10 cellular contexts compared by ENCODE assay signal in the genomic region with DNA sequence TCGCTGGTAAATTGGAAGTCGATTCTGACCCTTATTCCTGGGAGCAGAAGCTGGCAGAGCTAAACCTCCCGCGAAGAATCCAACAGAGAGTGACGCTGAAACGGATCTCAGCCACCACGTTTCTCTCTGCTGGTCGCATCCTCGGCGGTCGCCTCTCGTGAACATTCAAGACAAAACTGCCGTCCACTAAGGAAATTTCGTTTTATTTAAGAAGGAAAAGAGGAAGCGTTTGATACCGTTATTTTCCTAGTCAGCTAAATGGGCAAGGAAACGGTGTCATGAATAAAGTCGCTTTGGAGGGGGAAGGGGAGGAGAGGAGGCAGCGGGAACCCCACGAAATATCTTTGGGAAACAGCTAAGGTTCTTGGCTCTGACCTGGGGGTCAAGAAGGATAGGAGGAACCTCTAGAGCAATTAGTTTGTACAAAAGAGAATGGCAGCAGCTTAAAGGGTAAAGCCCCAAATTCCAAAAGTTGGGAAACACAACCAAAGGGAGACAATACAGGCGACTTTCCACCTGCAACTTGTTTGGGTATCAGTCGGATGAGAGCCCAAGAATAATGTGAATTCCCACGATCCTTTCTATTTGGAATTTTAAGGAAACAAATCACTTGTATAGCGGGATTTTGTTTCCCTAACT. TPM values are rescaled to one million over a fixed set of nuclear protein-coding genes. Genes with fewer than 3 reads are reported as not detected.
A peak's percentile ranks its signal among the peaks of the same experiment; 100 is the strongest.
DNase-seq lines count a peak whose midpoint lies in the region; ATAC-seq and TF ChIP-seq lines count a peak whose summit lies in the region.
"Had no signal": no experiment of that assay in that cellular context is flagged by ENCODE, and none has a peak within 500 bp of the region (broad histone marks: within the 10 kb centered on the region; RNA-seq: fewer than 3 reads in every experiment).

No MANE protein-coding gene starts in this region.

- peaks cover 95% of the 10 kb centered on the region for H3K27me3 ChIP-seq in iPS-15b (ENCODE audit: control insufficient read depth, insufficient read depth, low read length)

- H3K9ac ChIP-seq in iPS-15b (ENCODE audit: low read depth, low read length), result no peak overlapping the region

- peak overlapping the region; percentile 45 for H3K4me3 Mint-ChIP-seq in stimulated activated naive CD8-positive, alpha-beta T cell treated with anti-CD3 and anti-CD28 coated beads, Interleukin-15, Interleukin-2, amounts not matched to agents 100 ng/mL and 50 ng/mL, for 24 hours
- peak overlapping the region; percentile 46 to 68 for H3K4me3 Mint-ChIP-seq in activated T-cell treated with anti-CD3 and anti-CD28 coated beads, Interleukin-2, amount 50 U/mL, for 72 hours

- DNase-seq in stimulated activated naive CD8-positive, alpha-beta T cell treated with anti-CD3 and anti-CD28 coated beads, Interleukin-15, Interleukin-2, amounts not matched to agents 100 U/mL and 50 U/mL, for 24 hours, result no peak
- DNase-seq in activated T-cell treated with anti-CD3 and anti-CD28 coated beads, Interleukin-2, amount 50 U/mL, for 72 hours, result no peak
- DNase-seq in omental fat pad (ENCODE audit: low spot score), result no peak
- DNase-seq: NCI-H2227 treated with DMSO at 0.1 percent for 48 hours had no signal

- H3K36me3 ChIP-seq in iPS-15b (ENCODE audit: control insufficient read depth, insufficient read depth, low read length), result no peaks in the 10 kb centered on the region

- H3K4me3 ChIP-seq in iPS-15b (ENCODE audit: low read depth, low read length), result peak overlapping the region; percentile 42

- peaks cover 28% of the 10 kb centered on the region for H3K4me1 ChIP-seq in iPS-15b (ENCODE audit: control insufficient read depth, insufficient read depth, low read length)

- H3K36me3 Mint-ChIP-seq in stimulated activated naive CD8-positive, alpha-beta T cell treated with anti-CD3 and anti-CD28 coated beads, Interleukin-15, Interleukin-2, amounts not matched to agents 100 ng/mL and 50 ng/mL, for 24 hours (ENCODE audit: low read depth), result peaks cover 3% of the 10 kb centered on the region
- H3K36me3 Mint-ChIP-seq in activated T-cell treated with anti-CD3 and anti-CD28 coated beads, Interleukin-2, amount 50 U/mL, for 72 hours (ENCODE audit: insufficient read depth in 2 of 2), result peaks cover 0 to 1% of the 10 kb centered on the region in 2 donors

- peaks cover 34% of the 10 kb centered on the region for H3K4me1 Mint-ChIP-seq in stimulated activated naive CD8-positive, alpha-beta T cell treated with anti-CD3 and anti-CD28 coated beads, Interleukin-15, Interleukin-2, amounts not matched to agents 100 ng/mL and 50 ng/mL, for 24 hours (ENCODE audit: low read depth)
- peaks cover 34% of the 10 kb centered on the region for H3K4me1 Mint-ChIP-seq in activated T-cell treated with anti-CD3 and anti-CD28 coated beads, Interleukin-2, amount 50 U/mL, for 72 hours (ENCODE audit: low read depth)

- no peaks in the 10 kb centered on the region for H3K9me3 Mint-ChIP-seq in stimulated activated naive CD8-positive, alpha-beta T cell treated with anti-CD3 and anti-CD28 coated beads, Interleukin-15, Interleukin-2, amounts not matched to agents 100 ng/mL and 50 ng/mL, for 24 hours
- H3K9me3 Mint-ChIP-seq in activated T-cell treated with anti-CD3 and anti-CD28 coated beads, Interleukin-2, amount 50 U/mL, for 72 hours, result no peaks in the 10 kb centered on the region

- H3K27ac Mint-ChIP-seq in stimulated activated naive CD8-positive, alpha-beta T cell treated with anti-CD3 and anti-CD28 coated beads, Interleukin-15, Interleukin-2, amounts not matched to agents 100 ng/mL and 50 ng/mL, for 24 hours, result peak overlapping the region; percentile 45
- H3K27ac Mint-ChIP-seq in activated T-cell treated with anti-CD3 and anti-CD28 coated beads, Interleukin-2, amount 50 U/mL, for 72 hours, result peak overlapping the region; percentile 28

- no peak for ATAC-seq in stimulated activated naive CD8-positive, alpha-beta T cell treated with anti-CD3 and anti-CD28 coated beads, Interleukin-15, Interleukin-2, amounts not matched to agents 100 U/mL and 50 U/mL, for 24 hours
- ATAC-seq in activated T-cell treated with anti-CD3 and anti-CD28 coated beads, Interleukin-2, amount 50 U/mL, for 72 hours (replicated peaks in 1 of 2), result no peak
- ATAC-seq in GM18505 (IDR thresholded peaks at IDR 0.05; ENCODE audit: unreplicated experiment) (no peak), omental fat pad (ENCODE audit: low FRiP score) (no peak), HG03280 (IDR thresholded peaks at IDR 0.05; ENCODE audit: unreplicated experiment) (no peak)
- ATAC-seq: right cardiac atrium had no signal

- peaks cover 83% of the 10 kb centered on the region for H3K27me3 Mint-ChIP-seq in stimulated activated naive CD8-positive, alpha-beta T cell treated with anti-CD3 and anti-CD28 coated beads, Interleukin-15, Interleukin-2, amounts not matched to agents 100 ng/mL and 50 ng/mL, for 24 hours
- peaks cover 87% of the 10 kb centered on the region for H3K27me3 Mint-ChIP-seq in activated T-cell treated with anti-CD3 and anti-CD28 coated beads, Interleukin-2, amount 50 U/mL, for 72 hours (ENCODE audit: low read depth)

- TF ChIP-seq CTCF in omental fat pad (IDR thresholded peaks at IDR 0.05), result no peak

- no peaks in the 10 kb centered on the region for H3K9me3 ChIP-seq in iPS-15b (ENCODE audit: control insufficient read depth, insufficient read depth, low read length)

- no peak for TF ChIP-seq POLR2A in GM18505 (IDR thresholded peaks at IDR 0.05; ENCODE audit: borderline replicate concordance, extremely low read depth, insufficient read depth, insufficient read length)

RNA-seq across cellular contexts. Expression of gene FOXB2, which starts 2.0 kb away (rescaled TPM):
- total RNA-seq in activated T-cell treated with anti-CD3 and anti-CD28 coated beads, Interleukin-2, amount 50 U/mL, for 72 hours, result not detected
- not detected for total RNA-seq in omental fat pad
- total RNA-seq: mucosa of gallbladder, right cardiac atrium had no signal
